Comparison of ENCODE assay signal across 24 cellular contexts in the genomic region with DNA sequence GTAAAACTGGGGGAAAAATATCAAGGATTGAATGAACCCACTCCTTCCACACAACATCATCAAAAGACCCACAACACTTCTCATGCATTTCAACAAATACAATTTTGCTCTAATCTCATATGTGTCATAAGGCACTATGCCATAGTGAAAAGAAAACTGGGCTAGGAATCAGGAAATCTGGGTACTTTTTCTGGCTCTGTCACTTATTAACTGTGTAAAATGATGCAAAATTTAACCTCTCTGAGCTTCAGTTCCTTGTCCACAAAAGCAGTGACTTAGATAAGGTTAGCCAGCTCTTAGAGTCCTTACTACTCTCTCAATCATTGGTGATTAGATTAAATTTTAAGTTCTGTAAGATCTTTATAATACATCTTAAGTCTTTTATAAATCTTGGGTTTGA.
DNase-seq lines count a peak whose midpoint lies in the region; ATAC-seq, FAIRE-seq and TF ChIP-seq lines count a peak whose summit lies in the region.
"Had no signal": no experiment of that assay in that cellular context is flagged by ENCODE, and none has a peak within 500 bp of the region (broad histone marks: within the 10 kb centered on the region; RNA-seq: fewer than 3 reads in every experiment).

No MANE protein-coding gene starts in this region.

- no peak overlapping the region for H3K9ac ChIP-seq in HepG2 (ENCODE audit: insufficient read depth, low read depth, low read length)

- H3K4me1 ChIP-seq in right lobe of liver: no peaks in the 10 kb centered on the region
- no peaks in the 10 kb centered on the region for H3K4me1 ChIP-seq in HepG2 (ENCODE audit: insufficient read depth, low read length)
- H3K4me1 ChIP-seq: adrenal gland had no signal

- H3K27ac ChIP-seq in right lobe of liver: no peak overlapping the region
- no peak overlapping the region for H3K27ac ChIP-seq in HepG2 (ENCODE audit: extremely low read length, insufficient read depth, low read length)
- H3K27ac ChIP-seq: adrenal gland, cardiac muscle cell, SK-N-MC, WERI-Rb-1 had no signal

- in situ Hi-C loops in HepG2 (cut with HindIII; ENCODE audit: extremely low pct_ligation_motif_present, low pct_unique_long_range_greater_than_20kb): no loop called here

- POLR2A ChIA-PET in HepG2 (lab: Yijun Ruan, JAX): no interaction called here

- H3K4me2 ChIP-seq in HepG2 (ENCODE audit: low read depth, low read length): no peak overlapping the region

- no peak for TF ChIP-seq EP300 in HepG2 (IDR thresholded peaks at IDR 0.05; ENCODE audit: low read depth in 2 of 2, low read length in 2 of 2)
- TF ChIP-seq EP300 in HepG2 (CRISPR knock-in tag; IDR thresholded peaks at IDR 0.05; ENCODE audit: borderline replicate concordance): no peak

- DNase-seq in right lobe of liver (no peak), HepG2 (ENCODE audit: low spot score) (no peak), astrocyte of the hippocampus (ENCODE audit: low read depth, low spot score) (peak; percentile 25), NCI-H526 treated with DMSO at 0.1 percent for 48 hours (lab: John Stamatoyannopoulos, UW) (no peak), UCSD-AML1 (lab: John Stamatoyannopoulos, UW; ENCODE audit: unreplicated experiment) (no peak)
- DNase-seq in effector CD4-positive, alpha-beta T cell: no peak
- DNase-seq in activated CD4-positive, alpha-beta T cell treated with anti-CD3 and anti-CD28 coated beads for 48 hours: no peak
- DNase-seq: 8988T; activated CD4-positive, alpha-beta T cell treated with anti-CD3 and anti-CD28 coated beads, Interleukin-2, amount 50 U/mL, for 4 hours; activated gamma-delta T cell treated with Interleukin-2 at 50 U/mL for 16 hours; adrenal gland; AML-193; foreskin fibroblast; hypothalamus; mammary epithelial cell; NCI-H1092; nucleus accumbens; stimulated activated CD4-positive, alpha-beta T cell treated with anti-CD3 and anti-CD28 coated beads, Interleukin-12 subunit alpha, Interleukin-12 subunit beta, amount 100 ng/mL, for 4 hours; T-helper 2 cell; WERI-Rb-1 had no signal

- no peak for TF ChIP-seq CTCF in right lobe of liver (IDR thresholded peaks at IDR 0.05)
- no peak for TF ChIP-seq CTCF in HepG2 (CRISPR knock-in tag; IDR thresholded peaks at IDR 0.05)

- no peaks in the 10 kb centered on the region for H3K36me3 ChIP-seq in right lobe of liver
- no peaks in the 10 kb centered on the region for H3K36me3 ChIP-seq in HepG2 (replicated peaks in 1 of 2; ENCODE audit: control insufficient read depth in 1 of 2, insufficient read depth in 2 of 2, low read length in 2 of 2)
- H3K36me3 ChIP-seq: adrenal gland, cardiac muscle cell, WERI-Rb-1 had no signal

- no peaks in the 10 kb centered on the region for H3K27me3 ChIP-seq in right lobe of liver
- H3K27me3 ChIP-seq in HepG2 (ENCODE audit: control insufficient read depth in 1 of 2, insufficient read depth in 2 of 2, low read length in 2 of 2): peaks cover 0 to 7% of the 10 kb centered on the region in 2 experiments; a peak in 1 of 5 replicates
- H3K27me3 ChIP-seq: adrenal gland, cardiac muscle cell had no signal

- H3K9me3 ChIP-seq in right lobe of liver (no peaks in the 10 kb centered on the region), HepG2 (ENCODE audit: low read length) (no peaks in the 10 kb centered on the region)
- H3K9me3 ChIP-seq: adrenal gland had no signal

- no peaks in the 10 kb centered on the region for H3K79me2 ChIP-seq in HepG2 (ENCODE audit: insufficient read depth, low read length)

- H3K4me3 ChIP-seq in right lobe of liver (no peak overlapping the region), HepG2 (replicated peaks in 1 of 3; ENCODE audit: insufficient read depth in 1 of 3, low read depth in 2 of 3, low read length in 3 of 3) (no peak overlapping the region)
- H3K4me3 ChIP-seq: adrenal gland, cardiac muscle cell, SK-N-MC had no signal

- peak in 3 of 4 donors; percentile 23 to 88 (median 60) for ATAC-seq in right lobe of liver
- ATAC-seq in HepG2: no peak
- peak; percentile 41 for ATAC-seq in HG02678 (IDR thresholded peaks at IDR 0.05; ENCODE audit: unreplicated experiment)

- no peak for TF ChIP-seq RAD21 in HepG2 (CRISPR knock-in tag; IDR thresholded peaks at IDR 0.05)

- no TSS peak for BruUV-seq in HepG2 (replicated peaks; lab: Mats Ljungman, UMichigan)

- intact Hi-C loops in right lobe of liver (cut with DNase I): no loop called here
- intact Hi-C loops in HepG2 (cut with micrococcal nuclease; ENCODE audit: unreplicated experiment): no loop called here

- TF ChIP-seq POLR2A in right lobe of liver (IDR thresholded peaks at IDR 0.05) (no peak), HepG2 (IDR thresholded peaks at IDR 0.05; ENCODE audit: insufficient read depth in 1 of 2, low read depth in 2 of 2, low read length in 2 of 2) (no peak)

- H2AFZ ChIP-seq in HepG2 (ENCODE audit: low read length): no peak overlapping the region

- H4K20me1 ChIP-seq in HepG2 (ENCODE audit: insufficient read depth, low read length): no peaks in the 10 kb centered on the region

- CTCF ChIA-PET in HepG2 (lab: Yijun Ruan, JAX; ENCODE audit: low intra/inter-chr PET ratio, low total read pairs): no interaction called here

- FAIRE-seq in HepG2 (lab: Jason Lieb, UNC): no peak
- FAIRE-seq: keratinocyte had no signal

TF ChIP-seq in HepG2, 621 proteins besides CTCF, POLR2A, EP300 and RAD21:
- TF ChIP-seq NRL (CRISPR knock-in tag; IDR thresholded peaks at IDR 0.05; ENCODE audit: borderline replicate concordance) (no peak), ZNF724P (CRISPR knock-in tag; IDR thresholded peaks at IDR 0.05; ENCODE audit: borderline replicate concordance) (no peak), CCAR2 (optimal IDR thresholded peaks at IDR 0.05; ENCODE audit: low read depth, low read length) (no peak), ASH2L (IDR thresholded peaks at IDR 0.05; ENCODE audit: insufficient read length, low read depth, low read length) (no peak), ZNF678 (CRISPR knock-in tag; IDR thresholded peaks at IDR 0.05) (no peak), HNF4A (CRISPR knock-in tag; IDR thresholded peaks at IDR 0.05) (no peak), RBAK (CRISPR knock-in tag; IDR thresholded peaks at IDR 0.05) (no peak), ZNF780A (CRISPR knock-in tag; IDR thresholded peaks at IDR 0.05) (no peak), RBM22 (optimal IDR thresholded peaks at IDR 0.05; ENCODE audit: low read length) (no peak), ZNF672 (CRISPR knock-in tag; IDR thresholded peaks at IDR 0.05) (no peak), ZFP36 (IDR thresholded peaks at IDR 0.05; ENCODE audit: borderline replicate concordance, low read depth, low read length, partially characterized antibody) (no peak), ZSCAN29 (CRISPR knock-in tag; conservative IDR thresholded peaks at IDR 0.05) (no peak), CHD2 (IDR thresholded peaks at IDR 0.05; ENCODE audit: low read depth, low read length) (no peak), TBX3 (IDR thresholded peaks at IDR 0.05; ENCODE audit: borderline replicate concordance) (no peak), GZF1 (CRISPR knock-in tag; IDR thresholded peaks at IDR 0.05) (no peak), NR2F2 (IDR thresholded peaks at IDR 0.05; ENCODE audit: borderline replicate concordance, low read depth) (no peak)
- TF ChIP-seq, protein P1, sequence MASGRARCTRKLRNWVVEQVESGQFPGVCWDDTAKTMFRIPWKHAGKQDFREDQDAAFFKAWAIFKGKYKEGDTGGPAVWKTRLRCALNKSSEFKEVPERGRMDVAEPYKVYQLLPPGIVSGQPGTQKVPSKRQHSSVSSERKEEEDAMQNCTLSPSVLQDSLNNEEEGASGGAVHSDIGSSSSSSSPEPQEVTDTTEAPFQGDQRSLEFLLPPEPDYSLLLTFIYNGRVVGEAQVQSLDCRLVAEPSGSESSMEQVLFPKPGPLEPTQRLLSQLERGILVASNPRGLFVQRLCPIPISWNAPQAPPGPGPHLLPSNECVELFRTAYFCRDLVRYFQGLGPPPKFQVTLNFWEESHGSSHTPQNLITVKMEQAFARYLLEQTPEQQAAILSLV (CRISPR knock-in tag; IDR thresholded peaks at IDR 0.05; ENCODE audit: borderline replicate concordance): no peak
- TF ChIP-seq, protein P2, sequence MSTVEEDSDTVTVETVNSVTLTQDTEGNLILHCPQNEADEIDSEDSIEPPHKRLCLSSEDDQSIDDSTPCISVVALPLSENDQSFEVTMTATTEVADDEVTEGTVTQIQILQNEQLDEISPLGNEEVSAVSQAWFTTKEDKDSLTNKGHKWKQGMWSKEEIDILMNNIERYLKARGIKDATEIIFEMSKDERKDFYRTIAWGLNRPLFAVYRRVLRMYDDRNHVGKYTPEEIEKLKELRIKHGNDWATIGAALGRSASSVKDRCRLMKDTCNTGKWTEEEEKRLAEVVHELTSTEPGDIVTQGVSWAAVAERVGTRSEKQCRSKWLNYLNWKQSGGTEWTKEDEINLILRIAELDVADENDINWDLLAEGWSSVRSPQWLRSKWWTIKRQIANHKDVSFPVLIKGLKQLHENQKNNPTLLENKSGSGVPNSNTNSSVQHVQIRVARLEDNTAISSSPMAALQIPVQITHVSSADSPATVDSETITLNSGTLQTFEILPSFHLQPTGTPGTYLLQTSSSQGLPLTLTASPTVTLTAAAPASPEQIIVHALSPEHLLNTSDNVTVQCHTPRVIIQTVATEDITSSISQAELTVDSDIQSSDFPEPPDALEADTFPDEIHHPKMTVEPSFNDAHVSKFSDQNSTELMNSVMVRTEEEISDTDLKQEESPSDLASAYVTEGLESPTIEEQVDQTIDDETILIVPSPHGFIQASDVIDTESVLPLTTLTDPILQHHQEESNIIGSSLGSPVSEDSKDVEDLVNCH (CRISPR knock-in tag; IDR thresholded peaks at IDR 0.05): no peak
